Comparison of ENCODE assay signal across 8 cellular contexts in genomic region chr15:62389887-62390792, GRCh38. TPM values are rescaled to one million over a fixed set of nuclear protein-coding genes. Genes with fewer than 3 reads are reported as not detected.
DNase-seq lines count a peak whose midpoint lies in the region; ATAC-seq, FAIRE-seq and TF ChIP-seq lines count a peak whose summit lies in the region.

TLN2 (plus strand) TSS chr15:62390550.

- DNase-seq in DMS53 (lab: John Stamatoyannopoulos, UW) = peak; percentile 88
- peak; percentile 62 for DNase-seq in HT1080 (ENCODE audit: low read depth)
- DNase-seq in RWPE2 (ENCODE audit: low spot score) = peak; percentile 75
- peak; percentile 64 for DNase-seq in activated naive CD4-positive, alpha-beta T cell treated with Interleukin-2 at 50 U/mL for 16 hours
- peak; percentile 87 to 90 for DNase-seq in frontal cortex (ENCODE audit: low spot score in 2 of 2)

- H3K27me3 ChIP-seq in RWPE2 (ENCODE audit: insufficient read depth, poor library complexity, severe bottlenecking) (no peaks in the 10 kb centered on the region), neuron (ENCODE audit: insufficient read depth, low read length) (no peaks in the 10 kb centered on the region), thymus (ENCODE audit: control insufficient read depth, insufficient read depth) (peaks cover 14% of the 10 kb centered on the region)

- ATAC-seq in GM21381 (IDR thresholded peaks at IDR 0.05; ENCODE audit: unreplicated experiment) (peak; percentile 89), RWPE2 (ENCODE audit: low read depth) (peak; percentile 71)

- no peak for FAIRE-seq in frontal cortex (lab: Jason Lieb, UNC)

- peak within 1 kb of the TSS; percentile 78 for H2AFZ ChIP-seq in neuron (ENCODE audit: low read depth, low read length)

- H3K9me3 ChIP-seq in RWPE2 (ENCODE audit: severe bottlenecking) (no peaks in the 10 kb centered on the region), neuron (ENCODE audit: low read length) (no peaks in the 10 kb centered on the region), thymus (ENCODE audit: control insufficient read depth) (no peaks in the 10 kb centered on the region)

- H3K4me3 ChIP-seq in RWPE2 (ENCODE audit: severe bottlenecking) = peak within 1 kb of the TSS; percentile 76
- H3K4me3 ChIP-seq in neuron (ENCODE audit: low read length) = peak within 1 kb of the TSS; percentile 84
- peak within 1 kb of the TSS; percentile 73 for H3K4me3 ChIP-seq in thymus (ENCODE audit: low read length)

- peaks cover 9% of the 10 kb centered on the region for H3K4me1 ChIP-seq in RWPE2 (ENCODE audit: insufficient read depth, poor library complexity, severe bottlenecking)
- H3K4me1 ChIP-seq in neuron (ENCODE audit: insufficient read depth, low read length) = peaks cover 22% of the 10 kb centered on the region
- peaks cover 13% of the 10 kb centered on the region for H3K4me1 ChIP-seq in thymus (ENCODE audit: control insufficient read depth, insufficient read depth, low read length)

- no peaks in the 10 kb centered on the region for H3K36me3 ChIP-seq in RWPE2 (ENCODE audit: low read depth)
- no peaks in the 10 kb centered on the region for H3K36me3 ChIP-seq in neuron (ENCODE audit: insufficient read depth, low read length)
- no peaks in the 10 kb centered on the region for H3K36me3 ChIP-seq in thymus (ENCODE audit: control insufficient read depth, insufficient read depth)

- under 1% methylated on average over 74 of the region's 74 CpGs for WGBS in thymus

- H3K27ac ChIP-seq in RWPE2 (ENCODE audit: poor library complexity, severe bottlenecking) = peak within 1 kb of the TSS; percentile 28
- no peak within 1 kb of the TSS for H3K27ac ChIP-seq in thymus (ENCODE audit: low read depth)

- no peak for TF ChIP-seq CTCF in RWPE2 (IDR thresholded peaks at IDR 0.05; ENCODE audit: poor library complexity, severe bottlenecking)

RNA-seq across cellular contexts. Expression of gene TLN2, which starts in this region (rescaled TPM):
- 32.9 and 34.2 TPM in 2 replicates for total RNA-seq in HT1080 (2014; rRNA removed; shearing (Covaris generic))
- polyA plus RNA-seq in HT1080 (2015; cell fraction: cytosol; rRNA removed) = 12.8 and 18.0 TPM in 2 replicates
- 18.2 and 25.5 TPM in 2 replicates for polyA plus RNA-seq in HT1080 (2015; cell fraction: nucleus; rRNA removed)
- 29.3 TPM for total RNA-seq in frontal cortex
- 2.4 TPM for polyA plus RNA-seq in thymus
